In the genomic region with DNA sequence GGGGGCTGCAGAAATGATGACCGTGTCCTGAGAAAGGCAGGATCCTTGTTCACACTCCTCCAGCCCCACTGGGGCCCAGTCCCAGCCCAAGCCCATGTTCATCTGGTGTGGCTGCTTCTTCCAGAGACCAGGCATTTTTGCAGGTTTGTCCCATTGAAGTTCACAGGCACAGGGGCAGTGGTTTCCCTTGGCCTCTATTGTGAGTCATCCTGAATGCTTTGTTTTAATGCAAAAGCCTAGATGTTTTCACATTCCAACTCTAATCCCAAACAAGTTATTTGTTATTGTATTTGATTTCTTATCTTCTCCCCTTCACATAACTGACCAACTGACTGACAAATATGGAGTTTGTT, we compare ENCODE assay signal across 1 cellular context.
TF ChIP-seq lines count a peak whose summit lies in the region.

No MANE protein-coding gene starts in this region.

TF ChIP-seq in GM23338, 12 proteins besides CTCF, POLR2A, EP300 and RAD21:
- TF ChIP-seq, protein P1, sequence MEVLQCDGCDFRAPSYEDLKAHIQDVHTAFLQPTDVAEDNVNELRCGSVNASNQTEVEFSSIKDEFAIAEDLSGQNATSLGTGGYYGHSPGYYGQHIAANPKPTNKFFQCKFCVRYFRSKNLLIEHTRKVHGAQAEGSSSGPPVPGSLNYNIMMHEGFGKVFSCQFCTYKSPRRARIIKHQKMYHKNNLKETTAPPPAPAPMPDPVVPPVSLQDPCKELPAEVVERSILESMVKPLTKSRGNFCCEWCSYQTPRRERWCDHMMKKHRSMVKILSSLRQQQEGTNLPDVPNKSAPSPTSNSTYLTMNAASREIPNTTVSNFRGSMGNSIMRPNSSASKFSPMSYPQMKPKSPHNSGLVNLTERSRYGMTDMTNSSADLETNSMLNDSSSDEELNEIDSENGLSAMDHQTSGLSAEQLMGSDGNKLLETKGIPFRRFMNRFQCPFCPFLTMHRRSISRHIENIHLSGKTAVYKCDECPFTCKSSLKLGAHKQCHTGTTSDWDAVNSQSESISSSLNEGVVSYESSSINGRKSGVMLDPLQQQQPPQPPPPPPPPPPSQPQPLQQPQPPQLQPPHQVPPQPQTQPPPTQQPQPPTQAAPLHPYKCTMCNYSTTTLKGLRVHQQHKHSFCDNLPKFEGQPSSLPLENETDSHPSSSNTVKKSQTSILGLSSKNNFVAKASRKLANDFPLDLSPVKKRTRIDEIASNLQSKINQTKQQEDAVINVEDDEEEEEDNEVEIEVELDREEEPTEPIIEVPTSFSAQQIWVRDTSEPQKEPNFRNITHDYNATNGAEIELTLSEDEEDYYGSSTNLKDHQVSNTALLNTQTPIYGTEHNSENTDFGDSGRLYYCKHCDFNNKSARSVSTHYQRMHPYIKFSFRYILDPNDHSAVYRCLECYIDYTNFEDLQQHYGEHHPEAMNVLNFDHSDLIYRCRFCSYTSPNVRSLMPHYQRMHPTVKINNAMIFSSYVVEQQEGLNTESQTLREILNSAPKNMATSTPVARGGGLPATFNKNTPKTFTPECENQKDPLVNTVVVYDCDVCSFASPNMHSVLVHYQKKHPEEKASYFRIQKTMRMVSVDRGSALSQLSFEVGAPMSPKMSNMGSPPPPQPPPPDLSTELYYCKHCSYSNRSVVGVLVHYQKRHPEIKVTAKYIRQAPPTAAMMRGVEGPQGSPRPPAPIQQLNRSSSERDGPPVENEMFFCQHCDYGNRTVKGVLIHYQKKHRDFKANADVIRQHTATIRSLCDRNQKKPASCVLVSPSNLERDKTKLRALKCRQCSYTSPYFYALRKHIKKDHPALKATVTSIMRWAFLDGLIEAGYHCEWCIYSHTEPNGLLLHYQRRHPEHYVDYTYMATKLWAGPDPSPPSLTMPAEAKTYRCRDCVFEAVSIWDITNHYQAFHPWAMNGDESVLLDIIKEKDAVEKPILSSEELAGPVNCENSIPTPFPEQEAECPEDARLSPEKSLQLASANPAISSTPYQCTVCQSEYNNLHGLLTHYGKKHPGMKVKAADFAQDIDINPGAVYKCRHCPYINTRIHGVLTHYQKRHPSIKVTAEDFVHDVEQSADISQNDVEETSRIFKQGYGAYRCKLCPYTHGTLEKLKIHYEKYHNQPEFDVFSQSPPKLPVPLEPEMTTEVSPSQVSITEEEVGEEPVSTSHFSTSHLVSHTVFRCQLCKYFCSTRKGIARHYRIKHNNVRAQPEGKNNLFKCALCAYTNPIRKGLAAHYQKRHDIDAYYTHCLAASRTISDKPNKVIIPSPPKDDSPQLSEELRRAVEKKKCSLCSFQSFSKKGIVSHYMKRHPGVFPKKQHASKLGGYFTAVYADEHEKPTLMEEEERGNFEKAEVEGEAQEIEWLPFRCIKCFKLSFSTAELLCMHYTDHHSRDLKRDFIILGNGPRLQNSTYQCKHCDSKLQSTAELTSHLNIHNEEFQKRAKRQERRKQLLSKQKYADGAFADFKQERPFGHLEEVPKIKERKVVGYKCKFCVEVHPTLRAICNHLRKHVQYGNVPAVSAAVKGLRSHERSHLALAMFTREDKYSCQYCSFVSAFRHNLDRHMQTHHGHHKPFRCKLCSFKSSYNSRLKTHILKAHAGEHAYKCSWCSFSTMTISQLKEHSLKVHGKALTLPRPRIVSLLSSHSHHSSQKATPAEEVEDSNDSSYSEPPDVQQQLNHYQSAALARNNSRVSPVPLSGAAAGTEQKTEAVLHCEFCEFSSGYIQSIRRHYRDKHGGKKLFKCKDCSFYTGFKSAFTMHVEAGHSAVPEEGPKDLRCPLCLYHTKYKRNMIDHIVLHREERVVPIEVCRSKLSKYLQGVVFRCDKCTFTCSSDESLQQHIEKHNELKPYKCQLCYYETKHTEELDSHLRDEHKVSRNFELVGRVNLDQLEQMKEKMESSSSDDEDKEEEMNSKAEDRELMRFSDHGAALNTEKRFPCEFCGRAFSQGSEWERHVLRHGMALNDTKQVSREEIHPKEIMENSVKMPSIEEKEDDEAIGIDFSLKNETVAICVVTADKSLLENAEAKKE (CRISPR knock-in tag; IDR thresholded peaks at IDR 0.05) = peak; percentile 56
- no peak for TF ChIP-seq ZNF114 (CRISPR knock-in tag; IDR thresholded peaks at IDR 0.05)
